26 cellular contexts compared by ENCODE assay signal in genomic region chr11:79045018-79045787, GRCh38.
DNase-seq lines count a peak whose midpoint lies in the region; ATAC-seq and TF ChIP-seq lines count a peak whose summit lies in the region.
"Had no signal": no experiment of that assay in that cellular context is flagged by ENCODE, and none has a peak within 500 bp of the region (broad histone marks: within the 10 kb centered on the region; RNA-seq: fewer than 3 reads in every experiment).

No MANE protein-coding gene starts in this region.

- no TSS peak for BruUV-seq in Caco-2 (replicated peaks; lab: Mats Ljungman, UMichigan)

- ATAC-seq in GM19463 (IDR thresholded peaks at IDR 0.05; ENCODE audit: unreplicated experiment) (peak; percentile 30), WTC11 (peak; percentile 28; the same call in 1 of the 2 replicates)
- ATAC-seq: left lung; naive thymus-derived CD8-positive, alpha-beta T cell; stimulated activated naive CD8-positive, alpha-beta T cell treated with anti-CD3 and anti-CD28 coated beads, Interleukin-15, amount 100 ng/mL, for 72 hours had no signal

- H2BK15ac ChIP-seq in neuronal stem cell (ENCODE audit: low read length): no peak overlapping the region

- H4K91ac ChIP-seq in neuronal stem cell (ENCODE audit: low read depth, low read length, poor library complexity): no peak overlapping the region

- no CpG with 5 or more reads among the region's 10 CpGs for WGBS in neuronal stem cell (ENCODE audit: extremely low coverage in 2 of 2, insufficient read length in 2 of 2, insufficient replicate concordance in 1 of 2), 2 donors

- no peak for DNase-seq in WTC11 (ENCODE audit: low spot score)
- DNase-seq in kidney glomerular epithelial cell (lab: John Stamatoyannopoulos, UW): peak; percentile 11
- no peak for DNase-seq in neuronal stem cell (ENCODE audit: low spot score)
- DNase-seq in NCI-H226: no peak
- DNase-seq in Caco-2: no peak
- DNase-seq in stimulated activated CD4-positive, alpha-beta T cell treated with anti-CD3 and anti-CD28 coated beads, Interleukin-15, amount 100 ng/mL, for 24 hours: no peak
- no peak for DNase-seq in NOMO-1 (lab: John Stamatoyannopoulos, UW; ENCODE audit: unreplicated experiment in 2 of 2)
- DNase-seq: activated CD4-positive, alpha-beta T cell treated with anti-CD3 and anti-CD28 coated beads, Interleukin-2, amount 50 U/mL, for 1 hour; aorta; Calu3; left lung; naive thymus-derived CD8-positive, alpha-beta T cell; NCI-H1048; NCI-H1694 treated with DMSO at 0.1 percent for 48 hours; NCI-H2171; NCI-H524; RPMI8226; sigmoid colon; stimulated activated naive CD8-positive, alpha-beta T cell treated with anti-CD3 and anti-CD28 coated beads, Interleukin-15, amount 100 ng/mL, for 72 hours had no signal

- H3K9me3 ChIP-seq in neuronal stem cell (replicated peaks in 1 of 2; ENCODE audit: control insufficient read depth in 2 of 2, insufficient read depth in 1 of 2, low read depth in 1 of 2, low read length in 2 of 2) (peaks cover 0 to 2% of the 10 kb centered on the region in 2 donors), Caco-2 (no peaks in the 10 kb centered on the region)
- H3K9me3 ChIP-seq: left lung, tibial nerve had no signal

- H3K4me3 Mint-ChIP-seq in WTC11 (no peak overlapping the region), Caco-2 (ENCODE audit: unreplicated experiment) (no peak overlapping the region)
- H3K4me3 Mint-ChIP-seq: activated naive CD4-positive, alpha-beta T cell treated with anti-CD3 and anti-CD28 coated beads, Interleukin-2, amount 50 U/mL, for 24 hours; central memory CD8-positive, alpha-beta T cell; naive thymus-derived CD8-positive, alpha-beta T cell; stimulated activated naive CD8-positive, alpha-beta T cell treated with anti-CD3 and anti-CD28 coated beads, Interleukin-15, amount 100 ng/mL, for 72 hours; T-helper 2 cell treated with Interferon-gamma antibody and Interleukin-4, amounts not matched to agents 5 μg/mL and 100 μg/mL, for 36 hours had no signal

- H3K36me3 ChIP-seq in neuronal stem cell (replicated peaks in 1 of 2; ENCODE audit: control insufficient read depth in 2 of 2, insufficient read depth in 2 of 2, low read length in 2 of 2) (no peaks in the 10 kb centered on the region), Caco-2 (ENCODE audit: control insufficient read depth, insufficient read depth, low read length) (no peaks in the 10 kb centered on the region)
- H3K36me3 ChIP-seq: left lung, sigmoid colon, tibial nerve had no signal

- H3K79me1 ChIP-seq in neuronal stem cell (ENCODE audit: low read depth, low read length): no peaks in the 10 kb centered on the region

- intact Hi-C loops in Caco-2 (cut with micrococcal nuclease; ENCODE audit: unreplicated experiment): no loop called here

- H2AFZ ChIP-seq in neuronal stem cell (ENCODE audit: low read length): no peak overlapping the region
- H2AFZ ChIP-seq: parathyroid adenoma had no signal

- no peak overlapping the region for H3K4ac ChIP-seq in neuronal stem cell (ENCODE audit: low read length)

- H2BK120ac ChIP-seq in neuronal stem cell (ENCODE audit: low read depth, low read length): no peak overlapping the region

- H3K27ac ChIP-seq in neuronal stem cell (replicated peaks; ENCODE audit: low read length): peak overlapping the region; percentile 1
- H3K27ac ChIP-seq: dorsolateral prefrontal cortex, left lung, parathyroid adenoma, sigmoid colon, tibial nerve had no signal

- no peak overlapping the region for H2BK5ac ChIP-seq in neuronal stem cell (ENCODE audit: low read length)

- H3K4me1 ChIP-seq in neuronal stem cell (ENCODE audit: control insufficient read depth in 2 of 2, insufficient read depth in 1 of 2, low read depth in 1 of 2, low read length in 2 of 2): peaks cover 16 to 24% of the 10 kb centered on the region in 2 donors
- no peaks in the 10 kb centered on the region for H3K4me1 ChIP-seq in Caco-2
- H3K4me1 ChIP-seq: left lung, parathyroid adenoma, tibial nerve had no signal

- H3K27me3 ChIP-seq in neuronal stem cell (ENCODE audit: control insufficient read depth in 3 of 3, insufficient read depth in 3 of 3, low read depth in 1 of 3, low read length in 3 of 3) (no peaks in the 10 kb centered on the region), Caco-2 (replicated peaks; ENCODE audit: control insufficient read depth, insufficient read depth, low read length) (no peaks in the 10 kb centered on the region)
- H3K27me3 ChIP-seq: dorsolateral prefrontal cortex, sigmoid colon, tibial nerve had no signal

- no peak overlapping the region for H3K18ac ChIP-seq in neuronal stem cell (ENCODE audit: low read length)

- no peak overlapping the region for H3K23ac ChIP-seq in neuronal stem cell (ENCODE audit: low read depth, low read length, poor library complexity)

- H3K9me3 Mint-ChIP-seq in WTC11: 0 out of 2 replicates have a peak, but pooled peaks cover 3% of the 10 kb centered on the region
- no peaks in the 10 kb centered on the region for H3K9me3 Mint-ChIP-seq in Caco-2 (ENCODE audit: unreplicated experiment)
- H3K9me3 Mint-ChIP-seq: central memory CD8-positive, alpha-beta T cell; stimulated activated naive CD8-positive, alpha-beta T cell treated with anti-CD3 and anti-CD28 coated beads, Interleukin-15, amount 100 ng/mL, for 72 hours; T-helper 2 cell treated with Interferon-gamma antibody and Interleukin-4, amounts not matched to agents 5 μg/mL and 100 μg/mL, for 36 hours had no signal

- H3K27ac Mint-ChIP-seq in WTC11 (no peak overlapping the region), Caco-2 (ENCODE audit: unreplicated experiment) (no peak overlapping the region)
- H3K27ac Mint-ChIP-seq: activated naive CD4-positive, alpha-beta T cell treated with anti-CD3 and anti-CD28 coated beads, Interleukin-2, amount 50 U/mL, for 24 hours; naive thymus-derived CD8-positive, alpha-beta T cell; stimulated activated naive CD8-positive, alpha-beta T cell treated with anti-CD3 and anti-CD28 coated beads, Interleukin-15, amount 100 ng/mL, for 72 hours; T-helper 2 cell treated with Interferon-gamma antibody and Interleukin-4, amounts not matched to agents 5 μg/mL and 100 μg/mL, for 36 hours had no signal

- no peak overlapping the region for H3K14ac ChIP-seq in neuronal stem cell (ENCODE audit: low read length)

- H3K4me3 ChIP-seq in neuronal stem cell (ENCODE audit: low read length in 2 of 2) (no peak overlapping the region), Caco-2 (ENCODE audit: low read depth, low read length) (no peak overlapping the region)
- H3K4me3 ChIP-seq: dorsolateral prefrontal cortex, left lung, sigmoid colon, tibial nerve had no signal

- H3K4me2 ChIP-seq in neuronal stem cell (ENCODE audit: insufficient read depth, low read length, poor library complexity, severe bottlenecking): no peak overlapping the region

- no peaks in the 10 kb centered on the region for H3K36me3 Mint-ChIP-seq in WTC11
- no peaks in the 10 kb centered on the region for H3K36me3 Mint-ChIP-seq in Caco-2 (ENCODE audit: insufficient read depth, unreplicated experiment)
- H3K36me3 Mint-ChIP-seq: activated naive CD4-positive, alpha-beta T cell treated with anti-CD3 and anti-CD28 coated beads, Interleukin-2, amount 50 U/mL, for 24 hours; naive thymus-derived CD8-positive, alpha-beta T cell had no signal

- H2AK5ac ChIP-seq in neuronal stem cell (ENCODE audit: low read depth, low read length): no peak overlapping the region

- H3K9ac ChIP-seq in neuronal stem cell (ENCODE audit: low read depth, low read length, poor library complexity): no peak overlapping the region
- H3K9ac ChIP-seq: parathyroid adenoma had no signal

- POLR2A ChIA-PET in WTC11 (lab: Charles Lee) (no interaction called here), Caco-2 (lab: Charles Lee) (no interaction called here)

- H3K27me3 Mint-ChIP-seq in WTC11 (ENCODE audit: low read depth) (no peaks in the 10 kb centered on the region), Caco-2 (ENCODE audit: insufficient read depth, unreplicated experiment) (peaks cover 6% of the 10 kb centered on the region)

- H2BK12ac ChIP-seq in neuronal stem cell (ENCODE audit: low read length): no peak overlapping the region

- no peak overlapping the region for H4K8ac ChIP-seq in neuronal stem cell (ENCODE audit: low read depth, low read length)

- CTCF ChIA-PET in WTC11 (lab: Charles Lee): no interaction called here
- CTCF ChIA-PET in Caco-2 (lab: Charles Lee): interaction anchor here (0.6 to 0.7 kb wide), 2 partner anchors 323 to 329 kb away, joined by 3 to 4 read pairs; no protein-coding TSS in a partner anchor

- H3K4me1 Mint-ChIP-seq in WTC11 (peaks cover 6% of the 10 kb centered on the region), Caco-2 (ENCODE audit: low read depth, unreplicated experiment) (peaks cover 11% of the 10 kb centered on the region)
- H3K4me1 Mint-ChIP-seq: activated naive CD4-positive, alpha-beta T cell treated with anti-CD3 and anti-CD28 coated beads, Interleukin-2, amount 50 U/mL, for 24 hours; central memory CD8-positive, alpha-beta T cell; naive thymus-derived CD8-positive, alpha-beta T cell; stimulated activated naive CD8-positive, alpha-beta T cell treated with anti-CD3 and anti-CD28 coated beads, Interleukin-15, amount 100 ng/mL, for 72 hours had no signal

- TF ChIP-seq CTCF in WTC11 (IDR thresholded peaks at IDR 0.05) (no peak), Caco-2 (IDR thresholded peaks at IDR 0.05; ENCODE audit: insufficient read depth in 1 of 2, low read depth in 1 of 2, low read length in 1 of 2, severe bottlenecking in 1 of 2, unreplicated experiment in 1 of 2) (no peak)

TF ChIP-seq in WTC11, 78 proteins besides CTCF, POLR2A, EP300 and RAD21 (continues in another document):
- no peak for TF ChIP-seq MYBL2 (CRISPR knock-in tag; IDR thresholded peaks at IDR 0.05)
- no peak for TF ChIP-seq ZNF423 (CRISPR knock-in tag; IDR thresholded peaks at IDR 0.05)
- TF ChIP-seq, protein P1, sequence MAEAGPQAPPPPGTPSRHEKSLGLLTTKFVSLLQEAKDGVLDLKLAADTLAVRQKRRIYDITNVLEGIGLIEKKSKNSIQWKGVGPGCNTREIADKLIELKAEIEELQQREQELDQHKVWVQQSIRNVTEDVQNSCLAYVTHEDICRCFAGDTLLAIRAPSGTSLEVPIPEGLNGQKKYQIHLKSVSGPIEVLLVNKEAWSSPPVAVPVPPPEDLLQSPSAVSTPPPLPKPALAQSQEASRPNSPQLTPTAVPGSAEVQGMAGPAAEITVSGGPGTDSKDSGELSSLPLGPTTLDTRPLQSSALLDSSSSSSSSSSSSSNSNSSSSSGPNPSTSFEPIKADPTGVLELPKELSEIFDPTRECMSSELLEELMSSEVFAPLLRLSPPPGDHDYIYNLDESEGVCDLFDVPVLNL (CRISPR knock-in tag; IDR thresholded peaks at IDR 0.05; ENCODE audit: borderline replicate concordance, low read depth): no peak
- TF ChIP-seq ZNF121 (CRISPR knock-in tag; IDR thresholded peaks at IDR 0.05): no peak
- no peak for TF ChIP-seq TP53 (CRISPR knock-in tag; IDR thresholded peaks at IDR 0.05)
- no peak for TF ChIP-seq FOXK1 (CRISPR knock-in tag; IDR thresholded peaks at IDR 0.05)
- no peak for TF ChIP-seq ZNF219 (CRISPR knock-in tag; IDR thresholded peaks at IDR 0.05; ENCODE audit: borderline replicate concordance)
- no peak for TF ChIP-seq JUN (CRISPR knock-in tag; IDR thresholded peaks at IDR 0.05)
